In genomic region chr1:55214214-55214902, GRCh38 we compare ENCODE assay signal across 8 cellular contexts. TPM values are rescaled to one million over a fixed set of nuclear protein-coding genes. Genes with fewer than 3 reads are reported as not detected.
A peak's percentile ranks its signal among the peaks of the same experiment; 100 is the strongest.
DNase-seq lines count a peak whose midpoint lies in the region; ATAC-seq and TF ChIP-seq lines count a peak whose summit lies in the region.

No MANE protein-coding gene starts in this region.

- TF ChIP-seq CTCF in neutrophil (IDR thresholded peaks at IDR 0.05) (no peak), vagina (IDR thresholded peaks at IDR 0.05) (no peak)

- intact Hi-C loops in vagina (cut with DNase I) = no loop called here

- peaks cover 67 to 70% of the 10 kb centered on the region in 2 experiments for H3K4me1 ChIP-seq in neutrophil (ENCODE audit: control insufficient read depth in 1 of 2, insufficient read depth in 1 of 2, low read depth in 1 of 2, low read length in 1 of 2)
- peaks cover 68% of the 10 kb centered on the region for H3K4me1 ChIP-seq in vagina

- H3K9me3 ChIP-seq in neutrophil (no peaks in the 10 kb centered on the region), vagina (no peaks in the 10 kb centered on the region)

- ATAC-seq in HG02943 (IDR thresholded peaks at IDR 0.05; ENCODE audit: low read depth, unreplicated experiment) = peak; percentile 0

- H3K36me3 ChIP-seq in neutrophil = no peaks in the 10 kb centered on the region
- no peaks in the 10 kb centered on the region for H3K36me3 ChIP-seq in vagina

- no peaks in the 10 kb centered on the region for H3K27me3 ChIP-seq in neutrophil
- no peaks in the 10 kb centered on the region for H3K27me3 ChIP-seq in vagina

- DNase-seq in NCI-H524 (lab: John Stamatoyannopoulos, UW) (peak; percentile 18 to 47), NCI-H524 treated with DMSO at 0.1 percent for 48 hours (lab: John Stamatoyannopoulos, UW) (no peak), NCI-H774 (lab: John Stamatoyannopoulos, UW) (peak; percentile 37), germinal center (ENCODE audit: low spot score) (peak; percentile 58), vagina (ENCODE audit: extremely low spot score in 2 of 2) (no peak)
- peak; percentile 17 for DNase-seq in activated T-helper 9 cell treated with anti-CD3 and anti-CD28 coated beads, Interleukin-2, amount 50 U/mL, for 16 hours (ENCODE audit: low read depth)

- H3K4me3 ChIP-seq in neutrophil (ENCODE audit: low read depth in 1 of 2, low read length in 1 of 2) = peak overlapping the region; percentile 77 to 93
- peak overlapping the region; percentile 88 to 92 for H3K4me3 ChIP-seq in vagina

- no peak for TF ChIP-seq POLR2A in vagina (IDR thresholded peaks at IDR 0.05)

- H3K27ac ChIP-seq in neutrophil (peak overlapping the region; percentile 90), vagina (peak overlapping the region; percentile 98)

RNA-seq across cellular contexts. Expression of gene USP24, which starts 0.8 kb away (rescaled TPM):
- 35.8 TPM for total RNA-seq in vagina

Comparison
In these comparisons a context has a peak if more than half of its experiments do, and no peak if none do; other contexts are left out.
1. DNase-seq: peak in NCI-H524 (2 of 2), NCI-H774 (single experiment), activated T-helper 9 cell treated with anti-CD3 and anti-CD28 coated beads, Interleukin-2, amount 50 U/mL, for 16 hours (single experiment) and germinal center (single experiment); none in NCI-H524 treated with DMSO at 0.1 percent for 48 hours (single experiment) and vagina (0 of 2).